15 cellular contexts compared by ENCODE assay signal in the genomic region with DNA sequence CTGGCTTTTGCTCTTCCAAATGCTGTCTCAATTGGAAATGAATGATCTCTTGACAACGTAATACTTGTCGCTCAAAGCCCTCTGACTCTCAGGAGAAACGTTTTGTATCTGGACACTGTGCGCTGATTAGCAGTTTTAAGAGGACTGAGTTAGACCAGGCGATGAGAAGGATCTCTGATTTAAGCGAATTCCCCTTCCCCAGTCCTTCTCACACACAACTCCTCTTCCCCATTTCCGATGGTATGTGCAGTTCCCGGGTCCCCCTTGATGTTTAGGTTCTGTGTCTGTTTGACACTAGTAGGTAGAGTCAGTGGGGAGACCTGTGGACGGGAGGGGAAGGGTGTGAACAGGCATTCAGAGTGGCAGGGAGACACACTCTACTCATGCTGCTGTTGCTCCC. TPM values are rescaled to one million over a fixed set of nuclear protein-coding genes. Genes with fewer than 3 reads are reported as not detected.
DNase-seq lines count a peak whose midpoint lies in the region; ATAC-seq, FAIRE-seq and TF ChIP-seq lines count a peak whose summit lies in the region.
"Had no signal": no experiment of that assay in that cellular context is flagged by ENCODE, and none has a peak within 500 bp of the region (broad histone marks: within the 10 kb centered on the region; RNA-seq: fewer than 3 reads in every experiment).

No MANE protein-coding gene starts in this region.

- 87 to 91% methylated on average over 8 to 9 of the region's 9 CpGs for WGBS in esophagus squamous epithelium, 2 donors

- DNase-seq in activated CD4-positive, alpha-beta T cell treated with anti-CD3 and anti-CD28 coated beads, Interleukin-2, amount 10 ng/mL, durations not matched to agents 7 days and 5 days = no peak
- DNase-seq in activated CD4-positive, alpha-beta T cell treated with anti-CD3 and anti-CD28 coated beads for 48 hours = no peak
- DNase-seq in PC-9 = no peak
- DNase-seq in endothelial cell of umbilical vein (ENCODE audit: low read depth, low spot score) = no peak
- no peak for DNase-seq in left lung
- no peak for DNase-seq in esophagus squamous epithelium (lab: John Stamatoyannopoulos, UW)
- DNase-seq: activated CD4-positive, alpha-beta T cell treated with anti-CD3 and anti-CD28 coated beads, Interleukin-2, amount 50 U/mL, for 4 hours; NCI-H524 treated with DMSO at 0.1 percent for 48 hours; SJCRH30; stimulated activated CD4-positive, alpha-beta T cell treated with anti-CD3 and anti-CD28 coated beads, Interleukin-15, amount 100 ng/mL, for 24 hours; stimulated activated naive CD4-positive, alpha-beta T cell had no signal

- H3K9ac ChIP-seq in endothelial cell of umbilical vein (replicated peaks; ENCODE audit: extremely low read depth, insufficient read depth, low read length) = no peak overlapping the region

- no peak overlapping the region for H3K27ac Mint-ChIP-seq in activated CD4-positive, alpha-beta T cell treated with anti-CD3 and anti-CD28 coated beads, Interleukin-2, amount 10 ng/mL, durations not matched to agents 7 days and 5 days
- peak overlapping the region; percentile 73 for H3K27ac Mint-ChIP-seq in stimulated activated memory B cell treated with anti-CD40 and anti-IgM and Interleukin-4, amounts not matched to agents 10 μg/mL and 1 μg/mL and 100 μg/mL, for 72 hours

- H3K36me3 Mint-ChIP-seq in activated CD4-positive, alpha-beta T cell treated with anti-CD3 and anti-CD28 coated beads, Interleukin-2, amount 10 ng/mL, durations not matched to agents 7 days and 5 days (ENCODE audit: low read depth) = peaks cover 12% of the 10 kb centered on the region
- H3K36me3 Mint-ChIP-seq in stimulated activated memory B cell treated with anti-CD40 and anti-IgM and Interleukin-4, amounts not matched to agents 10 μg/mL and 1 μg/mL and 100 μg/mL, for 72 hours = peaks cover 39% of the 10 kb centered on the region

- H3K9me3 ChIP-seq in PC-9 (ENCODE audit: insufficient read depth, low read depth) = no peaks in the 10 kb centered on the region
- no peaks in the 10 kb centered on the region for H3K9me3 ChIP-seq in endothelial cell of umbilical vein (replicated peaks; ENCODE audit: control insufficient read depth, insufficient read depth, low read length)
- H3K9me3 ChIP-seq in left lung = no peaks in the 10 kb centered on the region
- no peaks in the 10 kb centered on the region for H3K9me3 ChIP-seq in esophagus squamous epithelium
- H3K9me3 ChIP-seq: neutrophil, SJCRH30 had no signal

- H3K9me2 ChIP-seq in PC-9 (ENCODE audit: insufficient read depth) = no peaks in the 10 kb centered on the region

- no peak for TF ChIP-seq CTCF in PC-9 (conservative IDR thresholded peaks at IDR 0.05)
- no peak for TF ChIP-seq CTCF in endothelial cell of umbilical vein (IDR thresholded peaks at IDR 0.05; ENCODE audit: extremely low read depth in 1 of 2, insufficient read depth in 1 of 2, low read depth in 1 of 2, low read length in 2 of 2)
- TF ChIP-seq CTCF in left lung (IDR thresholded peaks at IDR 0.05) = no peak
- no peak for TF ChIP-seq CTCF in esophagus squamous epithelium (IDR thresholded peaks at IDR 0.05)

- no peak for FAIRE-seq in endothelial cell of umbilical vein (lab: Jason Lieb, UNC)

- H3K27ac ChIP-seq in PC-9 (no peak overlapping the region), endothelial cell of umbilical vein (ENCODE audit: insufficient read depth, low read depth, low read length) (no peak overlapping the region), left lung (no peak overlapping the region), esophagus squamous epithelium (no peak overlapping the region)
- H3K27ac ChIP-seq: epithelial cell of prostate, neutrophil, SJCRH30 had no signal

- H3K4me3 ChIP-seq in PC-9 (peak overlapping the region; percentile 77; the same call in 1 of the 2 replicates), endothelial cell of umbilical vein (replicated peaks in 1 of 3; ENCODE audit: insufficient read depth in 1 of 3, low read depth in 1 of 3, low read length in 3 of 3) (no peak overlapping the region), left lung (peak overlapping the region in 1 of 2 donors; percentile 70), esophagus squamous epithelium (no peak overlapping the region)
- H3K4me3 ChIP-seq: SJCRH30 had no signal

- peaks cover 35% of the 10 kb centered on the region for H3K4me1 Mint-ChIP-seq in activated CD4-positive, alpha-beta T cell treated with anti-CD3 and anti-CD28 coated beads, Interleukin-2, amount 10 ng/mL, durations not matched to agents 7 days and 5 days
- peaks cover 46% of the 10 kb centered on the region for H3K4me1 Mint-ChIP-seq in stimulated activated memory B cell treated with anti-CD40 and anti-IgM and Interleukin-4, amounts not matched to agents 10 μg/mL and 1 μg/mL and 100 μg/mL, for 72 hours

- peaks cover 7% of the 10 kb centered on the region for H3K27me3 Mint-ChIP-seq in activated CD4-positive, alpha-beta T cell treated with anti-CD3 and anti-CD28 coated beads, Interleukin-2, amount 10 ng/mL, durations not matched to agents 7 days and 5 days
- no peaks in the 10 kb centered on the region for H3K27me3 Mint-ChIP-seq in stimulated activated memory B cell treated with anti-CD40 and anti-IgM and Interleukin-4, amounts not matched to agents 10 μg/mL and 1 μg/mL and 100 μg/mL, for 72 hours

- BruUV-seq in PC-9 (replicated peaks; lab: Mats Ljungman, UMichigan) = TSS peak; percentile 25
- no TSS peak for BruUV-seq in endothelial cell of umbilical vein (replicated peaks; lab: Mats Ljungman, UMichigan)

- ATAC-seq in stimulated activated memory B cell treated with anti-CD40 and anti-IgM and Interleukin-4, amounts not matched to agents 10 μg/mL and 1 μg/mL and 100 μg/mL, for 72 hours = no peak
- no peak for ATAC-seq in left lung
- no peak for ATAC-seq in HG03378 (IDR thresholded peaks at IDR 0.05; ENCODE audit: unreplicated experiment)

- H3K27me3 ChIP-seq in PC-9 (ENCODE audit: insufficient read depth, low read depth) (no peaks in the 10 kb centered on the region), endothelial cell of umbilical vein (ENCODE audit: control insufficient read depth in 2 of 2, insufficient read depth in 2 of 2, low read length in 2 of 2) (no peaks in the 10 kb centered on the region), left lung (no peaks in the 10 kb centered on the region), esophagus squamous epithelium (no peaks in the 10 kb centered on the region)
- H3K27me3 ChIP-seq: SJCRH30 had no signal

- dilution Hi-C loops in endothelial cell of umbilical vein (cut with MboI; ENCODE audit: extremely low pct_ligation_motif_present, low sequenced_read_pairs) = no loop called here

- CTCF ChIA-PET in activated CD4-positive, alpha-beta T cell treated with anti-CD3 and anti-CD28 coated beads, Interleukin-2, amount 10 ng/mL, durations not matched to agents 7 days and 5 days (lab: Charles Lee) = no interaction called here
- CTCF ChIA-PET in PC-9 (lab: Charles Lee) (no interaction called here), endothelial cell of umbilical vein (lab: Charles Lee) (interaction anchor here (1.5 to 1.6 kb wide), 2 partner anchors 69 to 283 kb away, joined by 4 to 5 read pairs; no protein-coding TSS in a partner anchor)

- H3K4me2 ChIP-seq in PC-9 (peak overlapping the region; percentile 83), endothelial cell of umbilical vein (ENCODE audit: insufficient read depth, low read length) (peak overlapping the region; percentile 87)

- POLR2A ChIA-PET in activated CD4-positive, alpha-beta T cell treated with anti-CD3 and anti-CD28 coated beads, Interleukin-2, amount 10 ng/mL, durations not matched to agents 7 days and 5 days (lab: Charles Lee) = no interaction called here
- POLR2A ChIA-PET in PC-9 (lab: Charles Lee; ENCODE audit: unreplicated experiment) (no interaction called here), endothelial cell of umbilical vein (lab: Charles Lee) (no interaction called here)

- peak overlapping the region; percentile 85 for H3K4me3 Mint-ChIP-seq in activated CD4-positive, alpha-beta T cell treated with anti-CD3 and anti-CD28 coated beads, Interleukin-2, amount 10 ng/mL, durations not matched to agents 7 days and 5 days
- peak overlapping the region; percentile 93 for H3K4me3 Mint-ChIP-seq in stimulated activated memory B cell treated with anti-CD40 and anti-IgM and Interleukin-4, amounts not matched to agents 10 μg/mL and 1 μg/mL and 100 μg/mL, for 72 hours

- no peaks in the 10 kb centered on the region for H3K9me3 Mint-ChIP-seq in activated CD4-positive, alpha-beta T cell treated with anti-CD3 and anti-CD28 coated beads, Interleukin-2, amount 10 ng/mL, durations not matched to agents 7 days and 5 days
- H3K9me3 Mint-ChIP-seq in stimulated activated memory B cell treated with anti-CD40 and anti-IgM and Interleukin-4, amounts not matched to agents 10 μg/mL and 1 μg/mL and 100 μg/mL, for 72 hours = no peaks in the 10 kb centered on the region

- H3K4me1 ChIP-seq in PC-9 (replicated peaks; ENCODE audit: insufficient read depth) (peaks cover 20% of the 10 kb centered on the region), endothelial cell of umbilical vein (ENCODE audit: control insufficient read depth, extremely low read depth, insufficient read depth, low read length) (peaks cover 18% of the 10 kb centered on the region), left lung (peaks cover 11 to 20% of the 10 kb centered on the region in 2 donors), esophagus squamous epithelium (peaks cover 5 to 29% (median 14%) of the 10 kb centered on the region in 3 donors)
- H3K4me1 ChIP-seq: SJCRH30 had no signal

- intact Hi-C loops in PC-9 (cut with micrococcal nuclease; ENCODE audit: unreplicated experiment) (no loop called here), endothelial cell of umbilical vein (cut with micrococcal nuclease) (loop anchor here (5.0 kb wide), 1 partner anchor 194 kb away; no protein-coding TSS in a partner anchor), left lung (cut with DNase I) (no loop called here), esophagus squamous epithelium (cut with DNase I) (no loop called here)

- H2AFZ ChIP-seq in PC-9 (no peak overlapping the region), endothelial cell of umbilical vein (ENCODE audit: low read depth, low read length) (no peak overlapping the region)

- TF ChIP-seq POLR2A in endothelial cell of umbilical vein (IDR thresholded peaks at IDR 0.05; ENCODE audit: low read depth, low read length) (no peak), esophagus squamous epithelium (IDR thresholded peaks at IDR 0.05) (no peak)

- H3K36me3 ChIP-seq in PC-9 (ENCODE audit: low read depth) (no peaks in the 10 kb centered on the region), endothelial cell of umbilical vein (ENCODE audit: control insufficient read depth in 2 of 2, extremely low read depth in 1 of 2, insufficient read depth in 2 of 2, low read length in 2 of 2) (no peaks in the 10 kb centered on the region), left lung (no peaks in the 10 kb centered on the region), esophagus squamous epithelium (no peaks in the 10 kb centered on the region)
- H3K36me3 ChIP-seq: neutrophil, SJCRH30 had no signal

- no peaks in the 10 kb centered on the region for H4K20me1 ChIP-seq in PC-9 (ENCODE audit: insufficient read depth)
- no peaks in the 10 kb centered on the region for H4K20me1 ChIP-seq in endothelial cell of umbilical vein (replicated peaks; ENCODE audit: control insufficient read depth, extremely low read depth, insufficient read depth, low read length)

- H3K9me1 ChIP-seq in endothelial cell of umbilical vein (replicated peaks; ENCODE audit: control insufficient read depth, extremely low read depth, insufficient read depth, low read length) = no peaks in the 10 kb centered on the region

- H3K79me2 ChIP-seq in PC-9 (ENCODE audit: low read depth) (peaks cover 30% of the 10 kb centered on the region), endothelial cell of umbilical vein (ENCODE audit: control insufficient read depth, insufficient read depth, low read length) (peaks cover 9% of the 10 kb centered on the region)

- H3F3A ChIP-seq in PC-9 (ENCODE audit: insufficient read depth, low read depth) = no peaks in the 10 kb centered on the region

RNA-seq across cellular contexts. Expression of a gene that starts 2.5 kb away (rescaled TPM):
- total RNA-seq in activated CD4-positive, alpha-beta T cell treated with anti-CD3 and anti-CD28 coated beads, Interleukin-2, amount 10 ng/mL, durations not matched to agents 7 days and 5 days = 1 to 10 TPM; 7.8 to 9.8 TPM
- total RNA-seq in PC-9 (2021) (5.6 and 6.8 TPM in 2 replicates), endothelial cell of umbilical vein (23.0 and 23.6 TPM in 2 replicates), left lung (1 to 10 TPM; 8.2 to 9.6 TPM), esophagus squamous epithelium (10 to 100 TPM in 1 of 4 donors, 1 to 10 TPM in 3; 6.1 to 15.6 (median 6.9) TPM)
- polyA plus RNA-seq in endothelial cell of umbilical vein = 25.6 and 31.8 TPM in 2 replicates
- polyA plus RNA-seq in endothelial cell of umbilical vein (2011; cell fraction: cytosol; rRNA removed) = 9.7 and 13.7 TPM in 2 replicates
- polyA plus RNA-seq in endothelial cell of umbilical vein (2011; cell fraction: nucleus; rRNA removed) = 19.8 and 21.3 TPM in 2 replicates
- 14.4 and 16.6 TPM in 2 replicates for polyA plus RNA-seq in endothelial cell of umbilical vein (2012)
- 18.6 and 24.5 TPM in 2 replicates for polyA minus RNA-seq in endothelial cell of umbilical vein
- 3.3 TPM for polyA minus RNA-seq in endothelial cell of umbilical vein (2011; cell fraction: cytosol; rRNA and poly(A)+ RNA removed)
- polyA minus RNA-seq in endothelial cell of umbilical vein (2011; cell fraction: nucleus; rRNA and poly(A)+ RNA removed) = 22.9 and 24.9 TPM in 2 replicates
